13 cellular contexts compared by ENCODE assay signal in the genomic region with DNA sequence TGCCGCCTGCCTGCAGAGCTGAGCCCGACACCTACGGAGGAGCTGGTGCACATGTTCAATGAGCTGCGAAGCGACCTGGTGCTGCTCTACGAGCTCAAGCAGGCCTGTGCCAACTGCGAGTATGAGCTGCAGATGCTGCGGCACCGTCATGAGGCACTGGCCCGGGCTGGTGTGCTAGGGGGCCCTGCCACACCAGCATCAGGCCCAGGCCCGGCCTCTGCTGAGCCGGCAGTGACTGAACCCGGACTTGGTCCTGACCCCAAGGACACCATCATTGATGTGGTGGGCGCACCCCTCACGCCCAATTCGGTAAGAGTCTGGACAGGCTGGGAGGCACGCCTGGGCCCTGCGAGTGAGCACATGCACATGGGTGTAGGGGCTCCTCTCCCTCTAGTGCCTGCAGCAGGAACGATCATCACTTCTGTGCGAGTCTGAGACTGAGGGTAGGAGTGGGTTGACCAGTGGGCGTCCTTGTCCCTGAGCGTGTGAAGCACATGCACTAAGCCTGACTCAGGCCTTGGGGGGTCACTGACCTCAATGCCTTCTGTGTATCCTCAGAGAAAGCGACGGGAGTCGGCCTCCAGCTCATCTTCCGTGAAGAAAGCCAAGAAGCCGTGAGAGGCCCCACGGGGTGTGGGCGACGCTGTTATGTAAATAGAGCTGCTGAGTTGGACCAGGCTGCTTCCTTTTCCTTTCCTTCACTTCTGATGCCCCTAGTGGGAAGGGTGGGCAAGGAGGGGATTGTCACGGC. TPM values are rescaled to one million over a fixed set of nuclear protein-coding genes. Genes with fewer than 3 reads are reported as not detected.
DNase-seq lines count a peak whose midpoint lies in the region; ATAC-seq lines count a peak whose summit lies in the region.
"Had no signal": no experiment of that assay in that cellular context is flagged by ENCODE, and none has a peak within 500 bp of the region (broad histone marks: within the 10 kb centered on the region; RNA-seq: fewer than 3 reads in every experiment).

No MANE protein-coding gene starts in this region.

- peak; percentile 85 for DNase-seq in ELR (ENCODE audit: low read depth)
- DNase-seq in LHCN-M2 (ENCODE audit: low read depth), result peak; percentile 29
- DNase-seq in fibroblast of gingiva (ENCODE audit: low read depth), result peak; percentile 64
- DNase-seq in smooth muscle cell of the brain vasculature (ENCODE audit: low read depth, low spot score), result peak; percentile 50
- no peak for DNase-seq in DMS153 treated with DMSO at 0.1 percent for 48 hours (lab: John Stamatoyannopoulos, UW; ENCODE audit: unreplicated experiment)
- DNase-seq in activated naive CD4-positive, alpha-beta T cell treated with anti-CD3 and anti-CD28 coated beads, Interleukin-2, amount 50 U/mL, for 16 hours, result no peak
- DNase-seq: activated T-cell treated with anti-CD3 and anti-CD28 coated beads for 4 hours; DMS79; mammary epithelial cell; NCI-H187; stimulated activated CD4-positive, alpha-beta T cell treated with anti-CD3 and anti-CD28 coated beads, Interleukin-4, amount 100 ng/mL, for 4 hours had no signal

- no peak for ATAC-seq in GM21367 (IDR thresholded peaks at IDR 0.05; ENCODE audit: unreplicated experiment)
- ATAC-seq: activated CD4-positive, CD25-positive, alpha-beta regulatory T cell treated with anti-CD3 and anti-CD28 coated beads, Interleukin-2, amount 50 U/mL, for 24 hours had no signal

RNA-seq across cellular contexts. Expression of a gene that starts 6.9 kb away (rescaled TPM):
- total RNA-seq in LHCN-M2 (2014; rRNA removed), result 16.0 and 18.3 TPM in 2 replicates
- polyA plus RNA-seq in LHCN-M2 (2012), result 42.2 TPM

Comparison
In these comparisons a context has a peak if more than half of its experiments do, and no peak if none do; other contexts are left out.
1. DNase-seq: peak in ELR (single experiment), LHCN-M2 (single experiment), fibroblast of gingiva (single experiment) and smooth muscle cell of the brain vasculature (single experiment); none in DMS153 treated with DMSO at 0.1 percent for 48 hours (single experiment) and activated naive CD4-positive, alpha-beta T cell treated with anti-CD3 and anti-CD28 coated beads, Interleukin-2, amount 50 U/mL, for 16 hours (single experiment).